ENCODE assay signal across 28 cellular contexts in the genomic region with DNA sequence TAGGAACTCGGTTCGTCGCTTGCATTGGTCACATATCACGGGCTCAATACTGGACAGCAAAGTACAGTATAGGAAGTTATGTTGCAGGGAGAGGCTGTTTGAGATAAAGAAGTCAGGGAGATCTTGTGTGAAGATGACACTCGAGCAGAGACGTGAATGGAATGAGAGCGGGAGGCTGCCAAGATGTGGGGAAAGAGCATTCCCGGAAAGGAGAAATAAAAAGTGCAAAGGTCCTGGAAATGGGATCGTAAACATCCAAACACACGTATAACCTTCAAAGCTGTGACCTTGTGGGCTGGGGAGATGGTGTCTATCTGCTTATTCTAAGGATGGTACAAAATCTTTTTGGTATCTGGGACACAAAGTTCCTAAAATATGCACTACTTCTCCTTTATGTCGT. TPM values are rescaled to one million over a fixed set of nuclear protein-coding genes. Genes with fewer than 3 reads are reported as not detected.
DNase-seq lines count a peak whose midpoint lies in the region; ATAC-seq and TF ChIP-seq lines count a peak whose summit lies in the region.
"Had no signal": no experiment of that assay in that cellular context is flagged by ENCODE, and none has a peak within 500 bp of the region (broad histone marks: within the 10 kb centered on the region; RNA-seq: fewer than 3 reads in every experiment).

No MANE protein-coding gene starts in this region.

- H3K4me1 Mint-ChIP-seq in activated T-cell treated with anti-CD3 and anti-CD28 coated beads, Interleukin-2, amount 50 U/mL, for 4 hours (ENCODE audit: low read depth): no peaks in the 10 kb centered on the region
- H3K4me1 Mint-ChIP-seq: activated naive CD8-positive, alpha-beta T cell treated with anti-CD3 and anti-CD28 coated beads, Interleukin-2, amount 10 ng/mL, durations not matched to agents 7 days and 5 days; stimulated activated effector memory CD8-positive, alpha-beta T cell treated with anti-CD3 and anti-CD28 coated beads, Interleukin-12 subunit alpha, Interleukin-12 subunit beta, amount 100 ng/mL, for 72 hours; T-helper 17 cell had no signal

- H3K4me1 ChIP-seq in right atrium auricular region: peaks cover 0 to 3% of the 10 kb centered on the region in 2 donors
- H3K4me1 ChIP-seq: esophagus squamous epithelium, left lung, prostate gland had no signal

- ATAC-seq in HG03432 (IDR thresholded peaks at IDR 0.05; ENCODE audit: unreplicated experiment): no peak
- no peak for ATAC-seq in activated T-cell treated with anti-CD3 and anti-CD28 coated beads, Interleukin-2, amount 50 U/mL, for 4 hours
- ATAC-seq: gastroesophageal sphincter; left lung; PC-3; SK-N-SH treated with all-trans-retinoic acid at 6 μM for 48 hours; stimulated activated effector memory CD8-positive, alpha-beta T cell treated with anti-CD3 and anti-CD28 coated beads, Interleukin-12 subunit alpha, Interleukin-12 subunit beta, amount 100 ng/mL, for 72 hours; T-helper 17 cell had no signal

- no peak overlapping the region for H3K4me3 Mint-ChIP-seq in activated T-cell treated with anti-CD3 and anti-CD28 coated beads, Interleukin-2, amount 50 U/mL, for 4 hours
- H3K4me3 Mint-ChIP-seq: activated naive CD8-positive, alpha-beta T cell treated with anti-CD3 and anti-CD28 coated beads, Interleukin-2, amount 10 ng/mL, durations not matched to agents 7 days and 5 days; activated T-cell treated with anti-CD3 and anti-CD28 coated beads, Interleukin-2, amount 50 U/mL, for 24 hours; CD4-positive, alpha-beta T cell; stimulated activated effector memory CD8-positive, alpha-beta T cell treated with anti-CD3 and anti-CD28 coated beads, Interleukin-12 subunit alpha, Interleukin-12 subunit beta, amount 100 ng/mL, for 72 hours; T-helper 17 cell had no signal

- H3K9me3 Mint-ChIP-seq in activated T-cell treated with anti-CD3 and anti-CD28 coated beads, Interleukin-2, amount 50 U/mL, for 4 hours: no peaks in the 10 kb centered on the region

- DNase-seq in HCEC 1CT (peak; percentile 26), amniotic epithelial cell (ENCODE audit: low read depth) (peak; percentile 75), right atrium auricular region (ENCODE audit: low spot score) (no peak), skeletal muscle cell (ENCODE audit: low read depth) (peak; percentile 53), NCI-H226 (no peak), DMS114 treated with DMSO at 0.1 percent for 48 hours (lab: John Stamatoyannopoulos, UW; ENCODE audit: unreplicated experiment) (no peak)
- DNase-seq in activated T-cell treated with anti-CD3 and anti-CD28 coated beads, Interleukin-2, amount 50 U/mL, for 4 hours: no peak
- DNase-seq: activated gamma-delta T cell; activated naive CD8-positive, alpha-beta T cell treated with anti-CD3 and anti-CD28 coated beads, Interleukin-2, amount 10 ng/mL, durations not matched to agents 7 days and 5 days; activated T-cell treated with anti-CD3 and anti-CD28 coated beads, Interleukin-2, amount 50 U/mL, for 24 hours; AML-193; CD4-positive, alpha-beta T cell; DND-41; dorsolateral prefrontal cortex; esophagus squamous epithelium; GM23248; left lung; NCI-H1417; NCI-H2029 treated with DMSO at 0.1 percent for 48 hours; NCI-H526 treated with DMSO at 0.1 percent for 48 hours; PC-3; T-helper 17 cell had no signal

- TF ChIP-seq CTCF in right atrium auricular region (IDR thresholded peaks at IDR 0.05): no peak

- peak overlapping the region; percentile 53 to 84 for H3K27ac ChIP-seq in right atrium auricular region
- H3K27ac ChIP-seq: dorsolateral prefrontal cortex, esophagus squamous epithelium, gastroesophageal sphincter, GM23248, HL-60, left lung, prostate gland had no signal

- H3K36me3 ChIP-seq in right atrium auricular region: no peaks in the 10 kb centered on the region
- H3K36me3 ChIP-seq: esophagus squamous epithelium, gastroesophageal sphincter, left lung, prostate gland had no signal

- H3K9me3 ChIP-seq in right atrium auricular region: no peaks in the 10 kb centered on the region
- H3K9me3 ChIP-seq: esophagus squamous epithelium, gastroesophageal sphincter, left lung, prostate gland had no signal

- no peaks in the 10 kb centered on the region for H3K36me3 Mint-ChIP-seq in activated T-cell treated with anti-CD3 and anti-CD28 coated beads, Interleukin-2, amount 50 U/mL, for 4 hours (ENCODE audit: insufficient read depth)
- H3K36me3 Mint-ChIP-seq: activated naive CD8-positive, alpha-beta T cell treated with anti-CD3 and anti-CD28 coated beads, Interleukin-2, amount 10 ng/mL, durations not matched to agents 7 days and 5 days; stimulated activated effector memory CD8-positive, alpha-beta T cell treated with anti-CD3 and anti-CD28 coated beads, Interleukin-12 subunit alpha, Interleukin-12 subunit beta, amount 100 ng/mL, for 72 hours had no signal

- no peaks in the 10 kb centered on the region for H3K27me3 ChIP-seq in right atrium auricular region
- H3K27me3 ChIP-seq: esophagus squamous epithelium, gastroesophageal sphincter had no signal

- peak overlapping the region in 1 of 2 donors; percentile 24 for H3K4me3 ChIP-seq in right atrium auricular region
- H3K4me3 ChIP-seq in skeletal muscle cell (ENCODE audit: low read depth, low read length): no peak overlapping the region
- H3K4me3 ChIP-seq: dorsolateral prefrontal cortex, esophagus squamous epithelium, gastroesophageal sphincter, GM23248, left lung, prostate gland had no signal

- H3K27me3 Mint-ChIP-seq in activated T-cell treated with anti-CD3 and anti-CD28 coated beads, Interleukin-2, amount 50 U/mL, for 4 hours (ENCODE audit: low read depth): no peaks in the 10 kb centered on the region
- H3K27me3 Mint-ChIP-seq: activated naive CD8-positive, alpha-beta T cell treated with anti-CD3 and anti-CD28 coated beads, Interleukin-2, amount 10 ng/mL, durations not matched to agents 7 days and 5 days; activated T-cell treated with anti-CD3 and anti-CD28 coated beads, Interleukin-2, amount 50 U/mL, for 24 hours; CD4-positive, alpha-beta T cell; T-helper 17 cell had no signal

RNA-seq across cellular contexts. Expression of a gene that starts 43.0 kb away (rescaled TPM):
- 10 to 100 TPM; 50.6 to 65.1 TPM for total RNA-seq in right atrium auricular region
- under 1 TPM in 1 of 3 donors, not detected in 2; 0.03 TPM for total RNA-seq in activated T-cell treated with anti-CD3 and anti-CD28 coated beads, Interleukin-2, amount 50 U/mL, for 4 hours
- total RNA-seq: activated naive CD8-positive, alpha-beta T cell treated with anti-CD3 and anti-CD28 coated beads, Interleukin-2, amount 10 ng/mL, durations not matched to agents 7 days and 5 days; CD4-positive, alpha-beta T cell; PC-3; T-helper 17 cell had no signal

Comparison
In these comparisons a context has a peak if more than half of its experiments do, and no peak if none do; other contexts are left out.
1. DNase-seq: peak in HCEC 1CT (single experiment), amniotic epithelial cell (single experiment) and skeletal muscle cell (single experiment); none in right atrium auricular region (single experiment), NCI-H226 (single experiment), DMS114 treated with DMSO at 0.1 percent for 48 hours (single experiment) and activated T-cell treated with anti-CD3 and anti-CD28 coated beads, Interleukin-2, amount 50 U/mL, for 4 hours (single experiment).
2. RNA of a gene that starts 43.0 kb away (total RNA-seq): 50.6 to 65.1 TPM in right atrium auricular region; 0.03 TPM in activated T-cell treated with anti-CD3 and anti-CD28 coated beads, Interleukin-2, amount 50 U/mL, for 4 hours; every median in the first group is over 10 times any median in the second.